In genomic region chr4:5001641-5002040, GRCh38 we compare ENCODE assay signal across 1 cellular context. TPM values are rescaled to one million over a fixed set of nuclear protein-coding genes. Genes with fewer than 3 reads are reported as not detected.
"Had no signal": no experiment of that assay in that cellular context is flagged by ENCODE, and none has a peak within 500 bp of the region (broad histone marks: within the 10 kb centered on the region; RNA-seq: fewer than 3 reads in every experiment).

No MANE protein-coding gene starts in this region.

RNA-seq across cellular contexts. Expression of gene CYTL1, which starts 17.6 kb away (rescaled TPM):
- total RNA-seq: right atrium auricular region had no signal
